21 cellular contexts compared by ENCODE assay signal in genomic region chr6:169498887-169499513, GRCh38.
A peak's percentile ranks its signal among the peaks of the same experiment; 100 is the strongest.
DNase-seq lines count a peak whose midpoint lies in the region; ATAC-seq and TF ChIP-seq lines count a peak whose summit lies in the region.
"Had no signal": no experiment of that assay in that cellular context is flagged by ENCODE, and none has a peak within 500 bp of the region (broad histone marks: within the 10 kb centered on the region; RNA-seq: fewer than 3 reads in every experiment).

No MANE protein-coding gene starts in this region.

- H3K4me1 ChIP-seq in SK-N-SH (ENCODE audit: control insufficient read depth in 1 of 2, insufficient read depth in 2 of 2, low read depth in 1 of 2, low read length in 1 of 2) (peaks cover 0 to 33% of the 10 kb centered on the region in 2 experiments; a peak in 1 of 4 replicates), fibroblast of lung (ENCODE audit: control insufficient read depth, extremely low read depth, insufficient read depth, low read length) (peaks cover 3% of the 10 kb centered on the region), neural progenitor cell (no peaks in the 10 kb centered on the region), mucosa of descending colon (ENCODE audit: low read depth) (no peaks in the 10 kb centered on the region)
- H3K4me1 ChIP-seq in CD8-positive, alpha-beta T cell (ENCODE audit: insufficient read depth, low read length): no peaks in the 10 kb centered on the region
- H3K4me1 ChIP-seq: SJCRH30 had no signal

- H2AFZ ChIP-seq in SK-N-SH (ENCODE audit: low read depth) (no peak overlapping the region), fibroblast of lung (ENCODE audit: low read length) (peak overlapping the region; percentile 19), neural progenitor cell (replicated peaks) (no peak overlapping the region)
- H2AFZ ChIP-seq: PC-9 had no signal

- H3K4me3 Mint-ChIP-seq in neural progenitor cell: no peak overlapping the region
- no peak overlapping the region for H3K4me3 Mint-ChIP-seq in CD8-positive, alpha-beta T cell
- H3K4me3 Mint-ChIP-seq: H9 had no signal

- intact Hi-C loops in CD8-positive, alpha-beta T cell (cut with DNase I, micrococcal nuclease): no loop called here
- intact Hi-C loops in mucosa of descending colon (cut with DNase I, micrococcal nuclease): no loop called here

- peak overlapping the region; percentile 69 for H3K27ac Mint-ChIP-seq in neural progenitor cell
- H3K27ac Mint-ChIP-seq in CD8-positive, alpha-beta T cell: no peak overlapping the region
- H3K27ac Mint-ChIP-seq: H9 had no signal

- no peak overlapping the region for H3K4me3 ChIP-seq in SK-N-SH (ENCODE audit: low read depth in 2 of 2, low read length in 1 of 2)
- H3K4me3 ChIP-seq in fibroblast of lung (replicated peaks in 1 of 4; ENCODE audit: control extremely low read depth in 1 of 4, insufficient read depth in 1 of 4, low read depth in 3 of 4, low read length in 4 of 4): no peak overlapping the region
- H3K4me3 ChIP-seq in neural progenitor cell: no peak overlapping the region
- H3K4me3 ChIP-seq in CD8-positive, alpha-beta T cell (ENCODE audit: low read depth, low read length): no peak overlapping the region
- H3K4me3 ChIP-seq in mucosa of descending colon: no peak overlapping the region
- H3K4me3 ChIP-seq: PC-9, SJCRH30 had no signal

- H3K4me2 ChIP-seq in SK-N-SH (no peak overlapping the region), fibroblast of lung (ENCODE audit: extremely low read depth, insufficient read depth, low read length) (peak overlapping the region; percentile 8), neural progenitor cell (no peak overlapping the region)
- H3K4me2 ChIP-seq: PC-9 had no signal

- H3K27me3 Mint-ChIP-seq in neural progenitor cell (ENCODE audit: insufficient read depth, low read depth): peaks cover 2% of the 10 kb centered on the region
- H3K27me3 Mint-ChIP-seq in CD8-positive, alpha-beta T cell (ENCODE audit: low read depth): no peaks in the 10 kb centered on the region

- H4K20me1 ChIP-seq in SK-N-SH (ENCODE audit: insufficient read depth) (no peaks in the 10 kb centered on the region), fibroblast of lung (ENCODE audit: control insufficient read depth, extremely low read depth, insufficient read depth, low read length) (no peaks in the 10 kb centered on the region), neural progenitor cell (ENCODE audit: low read depth) (no peaks in the 10 kb centered on the region)

- no peak for TF ChIP-seq EP300 in SK-N-SH (IDR thresholded peaks at IDR 0.05; ENCODE audit: borderline replicate concordance in 1 of 2, low read depth in 1 of 2, low read length in 1 of 2)

- H3K9me3 ChIP-seq in SK-N-SH (peaks cover 6% of the 10 kb centered on the region; the same call in 1 of the 2 replicates), fibroblast of lung (ENCODE audit: control insufficient read depth, insufficient read depth, low read depth, low read length) (no peaks in the 10 kb centered on the region), neural progenitor cell (ENCODE audit: low read depth) (no peaks in the 10 kb centered on the region), mucosa of descending colon (no peaks in the 10 kb centered on the region)
- H3K9me3 ChIP-seq in CD8-positive, alpha-beta T cell (ENCODE audit: low read length): no peaks in the 10 kb centered on the region
- H3K9me3 ChIP-seq: SJCRH30 had no signal

- H3K36me3 ChIP-seq in SK-N-SH (replicated peaks in 1 of 2; ENCODE audit: control insufficient read depth in 1 of 2, insufficient read depth in 2 of 2, low read length in 1 of 2) (no peaks in the 10 kb centered on the region), fibroblast of lung (ENCODE audit: control insufficient read depth, insufficient read depth, low read length) (no peaks in the 10 kb centered on the region), neural progenitor cell (no peaks in the 10 kb centered on the region), mucosa of descending colon (ENCODE audit: low read depth) (no peaks in the 10 kb centered on the region)
- no peaks in the 10 kb centered on the region for H3K36me3 ChIP-seq in CD8-positive, alpha-beta T cell (ENCODE audit: insufficient read depth, low read length)
- H3K36me3 ChIP-seq: SJCRH30 had no signal

- peaks cover 7% of the 10 kb centered on the region for H3K9me3 Mint-ChIP-seq in neural progenitor cell
- H3K9me3 Mint-ChIP-seq in CD8-positive, alpha-beta T cell: no peaks in the 10 kb centered on the region
- H3K9me3 Mint-ChIP-seq: H9 had no signal

- CTCF ChIA-PET in SK-N-SH (lab: Yijun Ruan, JAX): no interaction called here
- CTCF ChIA-PET in CD8-positive, alpha-beta T cell (lab: Charles Lee): no interaction called here

- TF ChIP-seq CTCF in SK-N-SH (IDR thresholded peaks at IDR 0.05) (no peak), fibroblast of lung (conservative IDR thresholded peaks at IDR 0.05 in 1 of 2, IDR thresholded peaks at IDR 0.05 in 1 of 2; ENCODE audit: low read depth in 1 of 2, low read length in 2 of 2) (no peak), neural progenitor cell (IDR thresholded peaks at IDR 0.05) (no peak), mucosa of descending colon (IDR thresholded peaks at IDR 0.05) (no peak)
- TF ChIP-seq CTCF in CD8-positive, alpha-beta T cell (IDR thresholded peaks at IDR 0.05): no peak

- peak overlapping the region in 1 of 2 experiments; percentile 69; a peak in 2 of 4 replicates for H3K27ac ChIP-seq in SK-N-SH (ENCODE audit: low read depth in 2 of 2, low read length in 1 of 2)
- H3K27ac ChIP-seq in fibroblast of lung (ENCODE audit: insufficient read depth, low read length): no peak overlapping the region
- H3K27ac ChIP-seq in neural progenitor cell: no peak overlapping the region
- no peak overlapping the region for H3K27ac ChIP-seq in CD8-positive, alpha-beta T cell (ENCODE audit: low read depth, low read length)
- H3K27ac ChIP-seq: PC-9, SJCRH30 had no signal

- 74% methylated on average over 13 of the region's 15 CpGs for WGBS in SK-N-SH (ENCODE audit: low lambda C conversion rate)

- peak; percentile 33 for DNase-seq in Ammon's horn (ENCODE audit: low spot score)
- peak; percentile 31 for DNase-seq in SK-N-SH
- DNase-seq in fibroblast of lung (ENCODE audit: low read depth in 2 of 2): no peak
- no peak for DNase-seq in neural progenitor cell (ENCODE audit: low spot score)
- DNase-seq in CD8-positive, alpha-beta T cell: no peak
- DNase-seq in kidney glomerular epithelial cell (lab: John Stamatoyannopoulos, UW): no peak
- DNase-seq in mucosa of descending colon: no peak
- DNase-seq: COR-L47, DMS 273 treated with DMSO at 0.1 percent for 48 hours, H9, Karpas-422, NCI-H1048, NCI-H1436 treated with DMSO at 0.1 percent for 48 hours, NCI-H2029 treated with DMSO at 0.1 percent for 48 hours, NCI-H2227 treated with DMSO at 0.1 percent for 48 hours, NCI-H510A treated with DMSO at 0.1 percent for 48 hours, NCI-H774, PC-9, SJCRH30, SW 1271 had no signal

- H3F3A ChIP-seq in SK-N-SH (replicated peaks; ENCODE audit: insufficient read depth) (no peaks in the 10 kb centered on the region), neural progenitor cell (ENCODE audit: low read depth) (no peaks in the 10 kb centered on the region)

- H3K9ac ChIP-seq in SK-N-SH: no peak overlapping the region
- no peak overlapping the region for H3K9ac ChIP-seq in fibroblast of lung (ENCODE audit: insufficient read depth, low read length)
- no peak overlapping the region for H3K9ac ChIP-seq in neural progenitor cell

- no peaks in the 10 kb centered on the region for H3K9me2 ChIP-seq in SK-N-SH

- H3K4me1 Mint-ChIP-seq in neural progenitor cell: peaks cover 17% of the 10 kb centered on the region
- no peaks in the 10 kb centered on the region for H3K4me1 Mint-ChIP-seq in CD8-positive, alpha-beta T cell (ENCODE audit: low read depth)

- POLR2A ChIA-PET in SK-N-SH (lab: Yijun Ruan, JAX): no interaction called here
- POLR2A ChIA-PET in CD8-positive, alpha-beta T cell (lab: Charles Lee): no interaction called here

- ATAC-seq in CD8-positive, alpha-beta T cell: no peak
- ATAC-seq in GM21447 (IDR thresholded peaks at IDR 0.05; ENCODE audit: unreplicated experiment) (no peak), mucosa of descending colon (no peak)

- H3K36me3 Mint-ChIP-seq in neural progenitor cell: peaks cover 11% of the 10 kb centered on the region
- peaks cover 2% of the 10 kb centered on the region for H3K36me3 Mint-ChIP-seq in CD8-positive, alpha-beta T cell

- H3K27me3 ChIP-seq in SK-N-SH (ENCODE audit: insufficient read depth): no peaks in the 10 kb centered on the region
- H3K27me3 ChIP-seq in fibroblast of lung (ENCODE audit: control insufficient read depth, insufficient read depth, low read length): no peaks in the 10 kb centered on the region
- H3K27me3 ChIP-seq in neural progenitor cell: no peaks in the 10 kb centered on the region
- H3K27me3 ChIP-seq in CD8-positive, alpha-beta T cell (ENCODE audit: insufficient read depth, low read length): no peaks in the 10 kb centered on the region
- H3K27me3 ChIP-seq: SJCRH30 had no signal

- H3K79me2 ChIP-seq in SK-N-SH (ENCODE audit: insufficient read depth): no peaks in the 10 kb centered on the region
- no peaks in the 10 kb centered on the region for H3K79me2 ChIP-seq in fibroblast of lung (ENCODE audit: control insufficient read depth, insufficient read depth, low read length)
- H3K79me2 ChIP-seq in neural progenitor cell (ENCODE audit: low read depth): no peaks in the 10 kb centered on the region

- TF ChIP-seq RAD21 in SK-N-SH (IDR thresholded peaks at IDR 0.05; ENCODE audit: low read length): no peak

TF ChIP-seq in SK-N-SH, 30 proteins besides CTCF, POLR2A, EP300 and RAD21:
- TF ChIP-seq ELF1 (IDR thresholded peaks at IDR 0.05): no peak
- no peak for TF ChIP-seq YY1 (IDR thresholded peaks at IDR 0.05; ENCODE audit: low read depth)
- TF ChIP-seq SIN3A (IDR thresholded peaks at IDR 0.05; ENCODE audit: borderline replicate concordance, low read depth, low read length): no peak
- TF ChIP-seq FOSL2 (IDR thresholded peaks at IDR 0.05; ENCODE audit: borderline replicate concordance, low read depth): no peak
- TF ChIP-seq NFIC (IDR thresholded peaks at IDR 0.05; ENCODE audit: borderline replicate concordance): no peak
TF ChIP-seq in SK-N-SH: peak in this region for 0.

Comparison
In these comparisons a context has a peak if more than half of its experiments do, and no peak if none do; other contexts are left out.
1. DNase-seq: peak in Ammon's horn (single experiment) and SK-N-SH (single experiment); none in fibroblast of lung (0 of 2), neural progenitor cell (single experiment), CD8-positive, alpha-beta T cell (0 of 7), kidney glomerular epithelial cell (single experiment) and mucosa of descending colon (0 of 3).